Comparison of ENCODE assay signal across 8 cellular contexts in the genomic region with DNA sequence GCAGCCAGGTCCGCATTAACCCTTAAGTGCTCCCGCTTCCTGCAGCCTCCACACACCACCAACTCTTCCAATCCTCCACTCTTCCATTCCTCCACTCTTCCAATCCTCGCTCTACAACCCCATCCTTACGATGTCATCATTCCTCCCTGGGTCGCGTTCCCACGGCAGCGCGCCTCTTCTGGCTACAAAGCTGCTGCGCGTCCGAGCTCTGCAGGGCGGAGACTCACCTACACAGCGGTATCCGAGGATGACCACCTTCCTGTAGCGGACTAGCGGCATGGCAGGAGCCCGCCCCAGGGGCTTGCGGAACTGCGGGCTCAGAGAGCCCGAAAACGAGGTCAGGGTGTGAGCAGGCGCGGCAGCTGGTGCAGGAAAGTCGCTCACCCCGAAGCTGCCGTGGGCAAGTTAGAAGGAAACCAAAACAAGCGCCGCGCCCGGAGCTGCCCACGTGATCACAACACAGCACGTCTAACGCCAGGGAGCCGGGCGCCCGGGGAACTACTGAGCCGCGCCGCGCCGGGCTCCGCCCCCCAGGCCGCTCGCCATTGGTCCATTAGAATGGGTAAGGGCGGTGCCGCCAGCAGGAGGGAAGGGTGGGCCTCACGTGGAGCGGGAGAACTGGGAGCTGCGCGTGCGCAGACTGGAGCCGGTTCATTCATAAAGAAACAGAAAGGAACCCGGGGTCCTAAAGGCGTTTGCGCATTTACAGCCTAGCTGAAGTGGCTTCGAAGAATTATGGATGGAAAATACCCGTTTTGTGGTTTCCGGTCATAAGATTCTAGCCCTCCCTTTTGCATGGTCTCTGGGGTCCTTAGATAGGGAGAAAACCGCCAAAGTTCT. TPM values are rescaled to one million over a fixed set of nuclear protein-coding genes. Genes with fewer than 3 reads are reported as not detected.
DNase-seq lines count a peak whose midpoint lies in the region; ATAC-seq, FAIRE-seq and TF ChIP-seq lines count a peak whose summit lies in the region.

A gene with protein sequence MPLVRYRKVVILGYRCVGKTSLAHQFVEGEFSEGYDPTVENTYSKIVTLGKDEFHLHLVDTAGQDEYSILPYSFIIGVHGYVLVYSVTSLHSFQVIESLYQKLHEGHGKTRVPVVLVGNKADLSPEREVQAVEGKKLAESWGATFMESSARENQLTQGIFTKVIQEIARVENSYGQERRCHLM (minus strand): TSS at position 473 of the 840 bp plus-strand sequence. CDS start 194 bp downstream, at position 279.

- TF ChIP-seq CTCF in kidney (IDR thresholded peaks at IDR 0.05; ENCODE audit: borderline replicate concordance, extremely low read depth, insufficient read depth) = no peak

- intact Hi-C loops in kidney (cut with DNase I) = loop anchor here (10.0 kb wide), 1 partner anchor 55 kb away; no protein-coding TSS in a partner anchor

- peak within 1 kb of the TSS; percentile 90 for H3K27ac Mint-ChIP-seq in central memory CD8-positive, alpha-beta T cell (ENCODE audit: low read depth)

- H3K4me1 Mint-ChIP-seq in central memory CD8-positive, alpha-beta T cell = peaks cover 19% of the 10 kb centered on the region

- peak within 1 kb of the TSS; percentile 84 to 96 for H3K4me3 ChIP-seq in kidney (ENCODE audit: low read length in 2 of 2)

- H3K36me3 ChIP-seq in kidney (ENCODE audit: control insufficient read depth in 1 of 2, insufficient read depth in 2 of 2, low read length in 2 of 2) = no peaks in the 10 kb centered on the region

- H3K27ac ChIP-seq in kidney (ENCODE audit: low read depth in 2 of 2, low read length in 2 of 2) = peak within 1 kb of the TSS; percentile 16 to 67

- peak within 1 kb of the TSS; percentile 84 for H3K4me3 Mint-ChIP-seq in central memory CD8-positive, alpha-beta T cell

- H3K27me3 Mint-ChIP-seq in central memory CD8-positive, alpha-beta T cell = no peaks in the 10 kb centered on the region

- DNase-seq in Ammon's horn (ENCODE audit: low spot score) (peak; percentile 97), NCI-H345 treated with DMSO at 0.1 percent for 48 hours (lab: John Stamatoyannopoulos, UW; ENCODE audit: unreplicated experiment) (peak; percentile 49), kidney (peak; percentile 99)
- peak; percentile 94 to 98 (median 94) for DNase-seq in activated CD4-positive, CD25-positive, alpha-beta regulatory T cell (lab: John Stamatoyannopoulos, UW)
- DNase-seq in central memory CD8-positive, alpha-beta T cell (ENCODE audit: low spot score in 2 of 2) = peak; percentile 93 to 97
- peak; percentile 98 to 99 for DNase-seq in stimulated activated CD4-positive, alpha-beta T cell treated with anti-CD3 and anti-CD28 coated beads, Interleukin-15, amount 100 ng/mL, for 48 hours (ENCODE audit: low read depth in 2 of 2)

- peak within 1 kb of the TSS; percentile 62 to 69 for H3K9ac ChIP-seq in kidney (ENCODE audit: low read length in 2 of 2)

- no peaks in the 10 kb centered on the region for H3K9me3 Mint-ChIP-seq in central memory CD8-positive, alpha-beta T cell

- no peaks in the 10 kb centered on the region for H3K9me3 ChIP-seq in kidney (ENCODE audit: control insufficient read depth in 1 of 2, low read length in 2 of 2)

- peaks cover 4 to 10% of the 10 kb centered on the region in 2 donors for H3K4me1 ChIP-seq in kidney (ENCODE audit: control insufficient read depth in 1 of 2, insufficient read depth in 1 of 2, low read depth in 1 of 2, low read length in 2 of 2)

- peaks cover 2% of the 10 kb centered on the region for H3K36me3 Mint-ChIP-seq in central memory CD8-positive, alpha-beta T cell (ENCODE audit: insufficient read depth)

- FAIRE-seq in kidney (lab: Jason Lieb, UNC) = peak; percentile 86

- ATAC-seq in GM19043 (IDR thresholded peaks at IDR 0.05; ENCODE audit: low read depth, unreplicated experiment) (peak; percentile 96), HG03354 (IDR thresholded peaks at IDR 0.05; ENCODE audit: poor library complexity, severe bottlenecking, unreplicated experiment) (peak; percentile 98)
- ATAC-seq in central memory CD8-positive, alpha-beta T cell (replicated peaks; ENCODE audit: extremely low read depth, poor library complexity, severe bottlenecking) = peak; percentile 99

RNA-seq across cellular contexts. Expression of the gene that starts here (rescaled TPM):
- total RNA-seq in kidney = 0.69 TPM
- polyA plus RNA-seq in kidney (ENCODE audit: insufficient read depth, low read depth, low replicate concordance) = 0.52 TPM

Comparison
In these comparisons a context has a peak if more than half of its experiments do, and no peak if none do; other contexts are left out.
1. Peak in every context shown above with its lines: DNase-seq, ATAC-seq, H3K4me3 ChIP-seq and H3K27ac ChIP-seq.
2. Peak in DNase-seq, H3K4me3 ChIP-seq, H3K27ac ChIP-seq and H3K9ac ChIP-seq in kidney; RNA of the gene not detected or under 1 TPM.
3. DNase-seq: peak in every context shown above with its lines; median percentile 99 in kidney; 98 in stimulated activated CD4-positive, alpha-beta T cell treated with anti-CD3 and anti-CD28 coated beads, Interleukin-15, amount 100 ng/mL, for 48 hours; 97 in Ammon's horn; 95 in central memory CD8-positive, alpha-beta T cell; 94 in activated CD4-positive, CD25-positive, alpha-beta regulatory T cell; 49 in NCI-H345 treated with DMSO at 0.1 percent for 48 hours.